Comparison of ENCODE assay signal across 8 cellular contexts in genomic region chr3:100761211-100761921, GRCh38. TPM values are rescaled to one million over a fixed set of nuclear protein-coding genes. Genes with fewer than 3 reads are reported as not detected.
DNase-seq lines count a peak whose midpoint lies in the region; ATAC-seq and TF ChIP-seq lines count a peak whose summit lies in the region.

No MANE protein-coding gene starts in this region.

- no peaks in the 10 kb centered on the region for H3K4me1 Mint-ChIP-seq in Calu3 (ENCODE audit: low read depth, unreplicated experiment)
- peaks cover 2% of the 10 kb centered on the region for H3K4me1 Mint-ChIP-seq in progenitor cell of endocrine pancreas (ENCODE audit: low read depth)

- H3K36me3 Mint-ChIP-seq in Calu3 (ENCODE audit: insufficient read depth, unreplicated experiment), result peaks cover 29% of the 10 kb centered on the region
- H3K36me3 Mint-ChIP-seq in progenitor cell of endocrine pancreas (ENCODE audit: insufficient read depth), result no peaks in the 10 kb centered on the region

- TF ChIP-seq CTCF in Calu3 (IDR thresholded peaks at IDR 0.05; ENCODE audit: unreplicated experiment) (no peak), WERI-Rb-1 (IDR thresholded peaks at IDR 0.05; ENCODE audit: low read depth, low read length) (peak; percentile 65), progenitor cell of endocrine pancreas (IDR thresholded peaks at IDR 0.05; ENCODE audit: unreplicated experiment) (peak; percentile 30)

- H3K4me3 Mint-ChIP-seq in Calu3 (ENCODE audit: low read depth, unreplicated experiment) (no peak overlapping the region), progenitor cell of endocrine pancreas (ENCODE audit: low read depth) (no peak overlapping the region)

- no peaks in the 10 kb centered on the region for H3K9me3 Mint-ChIP-seq in Calu3 (ENCODE audit: low read depth, unreplicated experiment)
- no peaks in the 10 kb centered on the region for H3K9me3 Mint-ChIP-seq in progenitor cell of endocrine pancreas (ENCODE audit: low read depth)

- H3K4me3 ChIP-seq in WERI-Rb-1 (ENCODE audit: low read depth, low read length), result no peak overlapping the region

- H3K27ac Mint-ChIP-seq in Calu3 (ENCODE audit: unreplicated experiment) (no peak overlapping the region), progenitor cell of endocrine pancreas (no peak overlapping the region)

- H3K27me3 Mint-ChIP-seq in Calu3 (ENCODE audit: unreplicated experiment) (no peaks in the 10 kb centered on the region), progenitor cell of endocrine pancreas (peaks cover 2% of the 10 kb centered on the region)

- ATAC-seq in GM19035 (IDR thresholded peaks at IDR 0.05; ENCODE audit: unreplicated experiment) (peak; percentile 73), HG03108 (IDR thresholded peaks at IDR 0.05; ENCODE audit: unreplicated experiment) (peak; percentile 55)

- no peaks in the 10 kb centered on the region for H3K27me3 ChIP-seq in WERI-Rb-1 (ENCODE audit: insufficient read depth, low read depth, severe bottlenecking)

- H3K9me3 ChIP-seq in WERI-Rb-1 (ENCODE audit: severe bottlenecking), result no peaks in the 10 kb centered on the region

- no TSS peak for BruUV-seq in Calu3 (replicated peaks; lab: Mats Ljungman, UMichigan)

- intact Hi-C loops in Calu3 (cut with micrococcal nuclease; ENCODE audit: unreplicated experiment), result no loop called here

- H3K36me3 ChIP-seq in WERI-Rb-1, result no peaks in the 10 kb centered on the region

- CTCF ChIA-PET in Calu3 (lab: Charles Lee), result interaction anchor here (1.5 to 1.7 kb wide), 3 partner anchors 36 to 435 kb away, joined by 5 to 8 read pairs (median 5); no protein-coding TSS in a partner anchor

- DNase-seq in Calu3 (peak; percentile 47), WERI-Rb-1 (peak; percentile 53), progenitor cell of endocrine pancreas (ENCODE audit: low spot score, unreplicated experiment) (no peak), NCI-H128 (lab: John Stamatoyannopoulos, UW; ENCODE audit: unreplicated experiment) (no peak), DMS153 treated with DMSO at 0.1 percent for 48 hours (lab: John Stamatoyannopoulos, UW; ENCODE audit: unreplicated experiment) (no peak), cerebellar nuclear complex (lab: John Stamatoyannopoulos, UW) (no peak)

- H3K27ac ChIP-seq in WERI-Rb-1, result no peak overlapping the region

RNA-seq across cellular contexts. Expression of gene TFG, which starts 52.1 kb away (rescaled TPM):
- total RNA-seq in Calu3 (2022) (139 and 143 TPM in 2 replicates), progenitor cell of endocrine pancreas (108 and 111 TPM in 2 replicates)

Comparison
In these comparisons a context has a peak if more than half of its experiments do, and no peak if none do; other contexts are left out.
1. DNase-seq: peak in Calu3 (single experiment) and WERI-Rb-1 (single experiment); none in progenitor cell of endocrine pancreas (single experiment), NCI-H128 (single experiment), DMS153 treated with DMSO at 0.1 percent for 48 hours (single experiment) and cerebellar nuclear complex (0 of 2).